Comparison of ENCODE assay signal across 1 cellular context in genomic region chr11:32893091-32893946, GRCh38.
A peak's percentile ranks its signal among the peaks of the same experiment; 100 is the strongest.
TF ChIP-seq lines count a peak whose summit lies in the region.

No MANE protein-coding gene starts in this region.

TF ChIP-seq in HEK293, 187 proteins besides CTCF, POLR2A, EP300 and RAD21 (continued from another document and continues in another):
- TF ChIP-seq PRDM10 (tag by site-specific recombination; IDR thresholded peaks at IDR 0.05) (no peak), ZNF654 (tag by site-specific recombination; IDR thresholded peaks at IDR 0.05; ENCODE audit: low read depth) (no peak), ZNF624 (tag by site-specific recombination; IDR thresholded peaks at IDR 0.05) (no peak), BCL6B (tag by site-specific recombination; IDR thresholded peaks at IDR 0.05) (no peak), ZNF501 (tag by site-specific recombination; IDR thresholded peaks at IDR 0.05) (peak; percentile 38; the same call in 1 of the 2 replicates), SALL2 (tag by site-specific recombination; IDR thresholded peaks at IDR 0.05; ENCODE audit: borderline replicate concordance) (no peak), TSHZ1 (tag by site-specific recombination; IDR thresholded peaks at IDR 0.05; ENCODE audit: borderline replicate concordance) (no peak), ZEB2 (tag by site-specific recombination; IDR thresholded peaks at IDR 0.05) (peak; percentile 67), INSM2 (tag by site-specific recombination; IDR thresholded peaks at IDR 0.05) (0 out of 2 replicates have a peak, but pooled peaks have one; percentile 16), PATZ1 (tag by site-specific recombination; IDR thresholded peaks at IDR 0.05) (peak; percentile 73), ZNF155 (tag by site-specific recombination; IDR thresholded peaks at IDR 0.05) (no peak), ZSCAN18 (tag by site-specific recombination; IDR thresholded peaks at IDR 0.05) (no peak), ZNF670 (tag by site-specific recombination; IDR thresholded peaks at IDR 0.05; ENCODE audit: low read depth) (no peak), ZBTB10 (tag by site-specific recombination; IDR thresholded peaks at IDR 0.05) (peak; percentile 78), ZNF449 (tag by site-specific recombination; IDR thresholded peaks at IDR 0.05) (no peak), ZIC2 (tag by site-specific recombination; IDR thresholded peaks at IDR 0.05) (0 out of 2 replicates have a peak, but pooled peaks have one; percentile 39), ZBTB20 (tag by site-specific recombination; IDR thresholded peaks at IDR 0.05) (peak; percentile 82), ZNF791 (tag by site-specific recombination; IDR thresholded peaks at IDR 0.05) (no peak), ZNF785 (tag by site-specific recombination; IDR thresholded peaks at IDR 0.05) (no peak), ZNF621 (tag by site-specific recombination; IDR thresholded peaks at IDR 0.05) (no peak), KLF8 (tag by site-specific recombination; IDR thresholded peaks at IDR 0.05) (no peak), ZNF341 (tag by site-specific recombination; IDR thresholded peaks at IDR 0.05; ENCODE audit: low read depth) (peak; percentile 36; the same call in 1 of the 2 replicates), ZNF560 (tag by site-specific recombination; IDR thresholded peaks at IDR 0.05; ENCODE audit: borderline replicate concordance) (no peak), ZNF214 (tag by site-specific recombination; IDR thresholded peaks at IDR 0.05; ENCODE audit: borderline replicate concordance) (no peak), ZNF10 (tag by site-specific recombination; IDR thresholded peaks at IDR 0.05) (no peak), ZNF600 (tag by site-specific recombination; IDR thresholded peaks at IDR 0.05) (0 out of 2 replicates have a peak, but pooled peaks have one; percentile 11), ZNF335 (tag by site-specific recombination; conservative IDR thresholded peaks at IDR 0.05) (peak; percentile 67), KLF1 (tag by site-specific recombination; IDR thresholded peaks at IDR 0.05) (no peak), ZNF280C (tag by site-specific recombination; IDR thresholded peaks at IDR 0.05) (no peak), ZNF660 (tag by site-specific recombination; IDR thresholded peaks at IDR 0.05) (0 out of 2 replicates have a peak, but pooled peaks have one; percentile 30), ZNF639 (tag by site-specific recombination; IDR thresholded peaks at IDR 0.05) (no peak), KLF10 (tag by site-specific recombination; IDR thresholded peaks at IDR 0.05) (no peak), ZNF184 (tag by site-specific recombination; IDR thresholded peaks at IDR 0.05) (no peak), OSR2 (tag by site-specific recombination; IDR thresholded peaks at IDR 0.05) (0 out of 2 replicates have a peak, but pooled peaks have one; percentile 20), KLF9 (tag by site-specific recombination; IDR thresholded peaks at IDR 0.05; ENCODE audit: low read depth) (no peak)
